Comparison of ENCODE assay signal across 23 cellular contexts in the genomic region with DNA sequence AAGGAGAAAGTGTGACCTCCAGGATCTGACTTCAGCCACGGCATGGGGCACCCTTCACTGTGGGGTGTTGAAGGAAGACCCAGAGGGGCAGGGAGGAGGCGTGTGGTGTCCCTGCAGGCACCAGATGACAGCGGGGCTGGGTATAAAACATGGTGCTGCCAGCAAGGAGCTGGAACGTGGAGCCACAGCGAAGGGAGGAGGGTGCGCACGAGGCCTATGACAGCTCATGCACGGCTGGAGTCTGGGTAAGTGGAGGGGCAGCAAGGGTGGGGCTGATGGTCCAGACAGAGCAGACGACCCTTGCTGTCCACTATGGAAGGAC. TPM values are rescaled to one million over a fixed set of nuclear protein-coding genes. Genes with fewer than 3 reads are reported as not detected.
DNase-seq lines count a peak whose midpoint lies in the region; ATAC-seq, FAIRE-seq and TF ChIP-seq lines count a peak whose summit lies in the region.
"Had no signal": no experiment of that assay in that cellular context is flagged by ENCODE, and none has a peak within 500 bp of the region (broad histone marks: within the 10 kb centered on the region; RNA-seq: fewer than 3 reads in every experiment).

No MANE protein-coding gene starts in this region.

- H3K4me2 ChIP-seq in GM23338 (no peak overlapping the region), H1 (ENCODE audit: insufficient read depth in 1 of 2, low read depth in 2 of 2, low read length in 2 of 2) (no peak overlapping the region)

- POLR2A ChIA-PET in activated CD4-positive, alpha-beta memory T cell treated with anti-CD3 and anti-CD28 coated beads, Interleukin-2, amount 10 ng/mL, durations not matched to agents 7 days and 5 days (lab: Charles Lee), result no interaction called here
- POLR2A ChIA-PET in activated CD4-positive, alpha-beta memory T cell treated with anti-CD3 and anti-CD28 coated beads for 36 hours (lab: Charles Lee), result no interaction called here
- POLR2A ChIA-PET in H1 (lab: Charles Lee; ENCODE audit: partially characterized antibody), result no interaction called here

- H3K9me3 ChIP-seq in H1 (ENCODE audit: insufficient read depth in 2 of 2, low read depth in 1 of 2, low read length in 1 of 2), result peaks cover 68 to 96% of the 10 kb centered on the region in 2 experiments

- no peak overlapping the region for H3K18ac ChIP-seq in H1 (ENCODE audit: extremely low read depth, low read length)

- intact Hi-C loops in activated CD4-positive, alpha-beta memory T cell treated with anti-CD3 and anti-CD28 coated beads for 36 hours (cut with micrococcal nuclease), result no loop called here
- intact Hi-C loops in lower leg skin (cut with DNase I; ENCODE audit: low total_unique reads), result no loop called here

- WGBS in H1 (ENCODE audit: extremely low coverage in 1 of 2, insufficient coverage in 1 of 2, insufficient read length in 1 of 2, insufficient replicate concordance in 2 of 2, low coverage in 1 of 2, low lambda C conversion rate in 2 of 2, missing lambda C conversion rate in 1 of 2), 2 experiments, result 92% methylated on average over 9 of the region's 9 CpGs; no CpG with 5 or more reads in 1 of the 2 experiments
- 93 to 94% methylated on average over 9 of the region's 9 CpGs for WGBS in lower leg skin, 2 donors

- H3K27me3 ChIP-seq in GM23338 (ENCODE audit: insufficient read depth) (no peaks in the 10 kb centered on the region), H1 (replicated peaks in 1 of 4; ENCODE audit: control insufficient read depth in 3 of 4, extremely low read depth in 1 of 4, insufficient read depth in 3 of 4, low read length in 3 of 4) (peaks cover 0 to 2% (median 0%) of the 10 kb centered on the region in 4 experiments; a peak in 1 of 7 replicates)

- 0 out of 2 replicates have a peak, but pooled peaks cover 2% of the 10 kb centered on the region for H3K79me1 ChIP-seq in H1 (ENCODE audit: low read depth, low read length)

- no peak overlapping the region for H3K9ac ChIP-seq in H1 (replicated peaks in 1 of 4; ENCODE audit: extremely low read depth in 1 of 4, low read depth in 3 of 4, low read length in 3 of 4)

- H3K4me3 ChIP-seq in GM23338 (no peak overlapping the region), H1 (ENCODE audit: extremely low read depth in 1 of 4, insufficient read depth in 2 of 4, low read depth in 3 of 4, low read length in 4 of 4) (peak overlapping the region in 2 of 4 experiments; percentile 2 to 31; a peak in 3 of 8 replicates), lower leg skin (ENCODE audit: low read depth, poor library complexity, severe bottlenecking) (no peak overlapping the region)

- peaks cover 3% of the 10 kb centered on the region for H3K4me1 Mint-ChIP-seq in activated CD4-positive, alpha-beta memory T cell treated with anti-CD3 and anti-CD28 coated beads, Interleukin-2, amount 10 ng/mL, durations not matched to agents 7 days and 5 days
- H3K4me1 Mint-ChIP-seq in activated CD4-positive, alpha-beta memory T cell treated with anti-CD3 and anti-CD28 coated beads for 36 hours (ENCODE audit: low read depth), result no peaks in the 10 kb centered on the region
- no peaks in the 10 kb centered on the region; the same call in 2 of the 3 replicates for H3K4me1 Mint-ChIP-seq in GM23338
- no peaks in the 10 kb centered on the region for H3K4me1 Mint-ChIP-seq in osteocyte (ENCODE audit: unreplicated experiment)
- H3K4me1 Mint-ChIP-seq: nephron progenitor cell had no signal

- no peaks in the 10 kb centered on the region for H3K4me1 ChIP-seq in GM23338 (ENCODE audit: insufficient read depth)
- H3K4me1 ChIP-seq in H1 (replicated peaks in 1 of 4; ENCODE audit: control insufficient read depth in 3 of 4, insufficient read depth in 4 of 4, low read length in 3 of 4), result no peaks in the 10 kb centered on the region

- H3K36me3 Mint-ChIP-seq in activated CD4-positive, alpha-beta memory T cell treated with anti-CD3 and anti-CD28 coated beads, Interleukin-2, amount 10 ng/mL, durations not matched to agents 7 days and 5 days (ENCODE audit: low read depth), result peaks cover 11% of the 10 kb centered on the region
- no peaks in the 10 kb centered on the region for H3K36me3 Mint-ChIP-seq in activated CD4-positive, alpha-beta memory T cell treated with anti-CD3 and anti-CD28 coated beads for 36 hours
- H3K36me3 Mint-ChIP-seq in GM23338 (ENCODE audit: low read depth) (peaks cover 73% of the 10 kb centered on the region), osteocyte (ENCODE audit: unreplicated experiment) (peaks cover 33% of the 10 kb centered on the region)
- H3K36me3 Mint-ChIP-seq: activated naive CD8-positive, alpha-beta T cell; IgD-negative memory B cell had no signal

- H4K20me1 ChIP-seq in GM23338 (replicated peaks; ENCODE audit: insufficient read depth) (no peaks in the 10 kb centered on the region), H1 (replicated peaks in 1 of 2; ENCODE audit: control insufficient read depth in 1 of 2, insufficient read depth in 2 of 2, low read length in 2 of 2) (no peaks in the 10 kb centered on the region)

- DNase-seq in activated CD4-positive, alpha-beta memory T cell treated with anti-CD3 and anti-CD28 coated beads, Interleukin-2, amount 10 ng/mL, durations not matched to agents 7 days and 5 days, result no peak
- DNase-seq in activated CD4-positive, alpha-beta memory T cell treated with anti-CD3 and anti-CD28 coated beads for 36 hours, result no peak
- no peak for DNase-seq in GM23338 (ENCODE audit: low spot score)
- no peak for DNase-seq in H1 (ENCODE audit: low read depth in 1 of 2, low spot score in 2 of 2)
- DNase-seq in osteocyte (ENCODE audit: extremely low spot score, unreplicated experiment), result no peak
- DNase-seq in activated CD8-positive, alpha-beta memory T cell treated with anti-CD3 and anti-CD28 coated beads for 24 hours, result no peak
- no peak for DNase-seq in stimulated activated CD4-positive, alpha-beta T cell treated with anti-CD3 and anti-CD28 coated beads, Interleukin-15, amount 100 ng/mL, for 24 hours
- DNase-seq in lower leg skin (ENCODE audit: low spot score in 2 of 2), result no peak
- DNase-seq: NCI-H2029, SHP77 had no signal

- peaks cover 11% of the 10 kb centered on the region for H3K9me3 Mint-ChIP-seq in activated CD4-positive, alpha-beta memory T cell treated with anti-CD3 and anti-CD28 coated beads, Interleukin-2, amount 10 ng/mL, durations not matched to agents 7 days and 5 days
- peaks cover 13% of the 10 kb centered on the region for H3K9me3 Mint-ChIP-seq in activated CD4-positive, alpha-beta memory T cell treated with anti-CD3 and anti-CD28 coated beads for 36 hours
- H3K9me3 Mint-ChIP-seq in GM23338, result peaks cover 85% of the 10 kb centered on the region
- H3K9me3 Mint-ChIP-seq in osteocyte (ENCODE audit: unreplicated experiment), result no peaks in the 10 kb centered on the region

- TF ChIP-seq POLR2A in H1 (IDR thresholded peaks at IDR 0.05; ENCODE audit: control extremely low read depth in 1 of 2, low read depth in 2 of 2, low read length in 2 of 2) (no peak), lower leg skin (IDR thresholded peaks at IDR 0.05) (no peak)

- H3K36me3 ChIP-seq in GM23338 (ENCODE audit: insufficient read depth), result peaks cover 10% of the 10 kb centered on the region; the same call in 1 of the 2 replicates
- H3K36me3 ChIP-seq in H1 (ENCODE audit: control insufficient read depth in 2 of 4, insufficient read depth in 4 of 4, low read length in 3 of 4), result peaks cover 5 to 44% (median 21%) of the 10 kb centered on the region in 4 experiments; a peak in 6 of 8 replicates

- TF ChIP-seq CTCF in GM23338 (conservative IDR thresholded peaks at IDR 0.05; ENCODE audit: low read depth in 2 of 2) (no peak), H1 (IDR thresholded peaks at IDR 0.05; ENCODE audit: control extremely low read depth in 1 of 3, insufficient read depth in 1 of 3, low read depth in 1 of 3, low read length in 3 of 3) (no peak), osteocyte (IDR thresholded peaks at IDR 0.05) (no peak), lower leg skin (IDR thresholded peaks at IDR 0.05) (no peak)

- H3K9me2 ChIP-seq in GM23338 (ENCODE audit: insufficient read depth), result no peaks in the 10 kb centered on the region

- CTCF ChIA-PET in activated CD4-positive, alpha-beta memory T cell treated with anti-CD3 and anti-CD28 coated beads, Interleukin-2, amount 10 ng/mL, durations not matched to agents 7 days and 5 days (lab: Charles Lee), result no interaction called here
- CTCF ChIA-PET in activated CD4-positive, alpha-beta memory T cell treated with anti-CD3 and anti-CD28 coated beads for 36 hours (lab: Charles Lee), result interaction anchor here (0.6 kb wide), 1 partner anchor 135 kb away, joined by 3 read pairs; no protein-coding TSS in a partner anchor
- CTCF ChIA-PET in H1 (lab: Charles Lee; ENCODE audit: partially characterized antibody), result interaction anchor here (1.0 to 1.3 kb wide), 6 partner anchors 8 to 204 kb away, joined by 3 to 7 read pairs (median 4); no protein-coding TSS in a partner anchor

- no peak overlapping the region for H2BK20ac ChIP-seq in H1 (ENCODE audit: low read length)

- no peak overlapping the region for H2BK5ac ChIP-seq in H1 (ENCODE audit: low read depth, low read length)

- H2BK15ac ChIP-seq in H1 (ENCODE audit: low read length), result no peak overlapping the region

- no peak overlapping the region for H4K8ac ChIP-seq in H1 (ENCODE audit: extremely low read depth, insufficient read depth, low read length)

- no peak overlapping the region for H3K4ac ChIP-seq in H1 (replicated peaks; ENCODE audit: insufficient read length, low read depth, low read length)

- H3F3A ChIP-seq in GM23338 (replicated peaks; ENCODE audit: low read depth), result peaks cover 7% of the 10 kb centered on the region; the same call in 1 of the 2 replicates

- H3K56ac ChIP-seq in H1 (replicated peaks; ENCODE audit: insufficient read length, low read depth, low read length), result no peak overlapping the region

- no peak for TF ChIP-seq EP300 in H1 (IDR thresholded peaks at IDR 0.05; ENCODE audit: borderline replicate concordance in 1 of 2, low read depth in 2 of 2, low read length in 2 of 2)

- no peaks in the 10 kb centered on the region for H3K27me3 Mint-ChIP-seq in activated CD4-positive, alpha-beta memory T cell treated with anti-CD3 and anti-CD28 coated beads, Interleukin-2, amount 10 ng/mL, durations not matched to agents 7 days and 5 days
- H3K27me3 Mint-ChIP-seq in activated CD4-positive, alpha-beta memory T cell treated with anti-CD3 and anti-CD28 coated beads for 36 hours, result no peaks in the 10 kb centered on the region
- H3K27me3 Mint-ChIP-seq in GM23338 (ENCODE audit: insufficient read depth, low read depth, poor library complexity) (peaks cover 46% of the 10 kb centered on the region), osteocyte (ENCODE audit: unreplicated experiment) (no peaks in the 10 kb centered on the region)
- H3K27me3 Mint-ChIP-seq: activated naive CD8-positive, alpha-beta T cell; IgD-negative memory B cell; stimulated activated naive CD8-positive, alpha-beta T cell treated with anti-CD3 and anti-CD28 coated beads, Interleukin-15, amount 100 ng/mL, for 72 hours had no signal

- TF ChIP-seq RAD21 in H1 (IDR thresholded peaks at IDR 0.05 in 1 of 2, conservative IDR thresholded peaks at IDR 0.05 in 1 of 2; ENCODE audit: low read depth in 2 of 2, low read length in 2 of 2), result no peak

- H3K4me3 Mint-ChIP-seq in activated CD4-positive, alpha-beta memory T cell treated with anti-CD3 and anti-CD28 coated beads, Interleukin-2, amount 10 ng/mL, durations not matched to agents 7 days and 5 days, result no peak overlapping the region
- H3K4me3 Mint-ChIP-seq in activated CD4-positive, alpha-beta memory T cell treated with anti-CD3 and anti-CD28 coated beads for 36 hours, result no peak overlapping the region
- H3K4me3 Mint-ChIP-seq in GM23338, result peak overlapping the region; percentile 36; the same call in 1 of the 3 replicates
- no peak overlapping the region for H3K4me3 Mint-ChIP-seq in osteocyte (ENCODE audit: unreplicated experiment)
- H3K4me3 Mint-ChIP-seq: activated naive CD8-positive, alpha-beta T cell; brain; dendritic cell treated with granulocyte-macrophage colony-stimulating factor and Interleukin-4, amounts not matched to agents 40 ng/mL and 50 ng/mL, for 4 days; nephron progenitor cell; T-helper 1 cell treated with Interleukin-12 subunit alpha and Interleukin-12 subunit beta and Interleukin-4 antibody, amounts not matched to agents 30 μg/mL and 1 μg/mL, for 36 hours had no signal

- no peak overlapping the region for H4K5ac ChIP-seq in H1 (ENCODE audit: insufficient read length, low read depth, low read length)

- no peak for FAIRE-seq in H1 (lab: Jason Lieb, UNC)
- FAIRE-seq: A204.1 had no signal

- H2AFZ ChIP-seq in GM23338, result no peak overlapping the region
- no peak overlapping the region for H2AFZ ChIP-seq in H1 (ENCODE audit: low read length)

- H4K91ac ChIP-seq in H1 (replicated peaks; ENCODE audit: insufficient read length, low read length), result no peak overlapping the region

- no peaks in the 10 kb centered on the region for H3K23me2 ChIP-seq in H1 (ENCODE audit: low read depth, low read length)

- H3K14ac ChIP-seq in H1 (ENCODE audit: insufficient read length), result no peak overlapping the region

- H3K79me2 ChIP-seq in GM23338 (replicated peaks; ENCODE audit: insufficient read depth) (no peaks in the 10 kb centered on the region), H1 (ENCODE audit: control insufficient read depth in 1 of 2, insufficient read depth in 2 of 2, low read length in 2 of 2) (no peaks in the 10 kb centered on the region)

- H3K27ac ChIP-seq in GM23338 (ENCODE audit: low read depth) (no peak overlapping the region), H1 (ENCODE audit: low read depth, low read length) (no peak overlapping the region)

- H2BK12ac ChIP-seq in H1 (ENCODE audit: low read depth, low read length), result no peak overlapping the region

- no peak overlapping the region for H2BK120ac ChIP-seq in H1 (replicated peaks; ENCODE audit: low read depth, low read length)

- no peak overlapping the region for H3K23ac ChIP-seq in H1 (ENCODE audit: insufficient read length)

- peak overlapping the region; percentile 31 for H3K27ac Mint-ChIP-seq in activated CD4-positive, alpha-beta memory T cell treated with anti-CD3 and anti-CD28 coated beads, Interleukin-2, amount 10 ng/mL, durations not matched to agents 7 days and 5 days
- no peak overlapping the region for H3K27ac Mint-ChIP-seq in activated CD4-positive, alpha-beta memory T cell treated with anti-CD3 and anti-CD28 coated beads for 36 hours
- H3K27ac Mint-ChIP-seq in GM23338, result no peak overlapping the region
- H3K27ac Mint-ChIP-seq in osteocyte (ENCODE audit: unreplicated experiment), result peak overlapping the region; percentile 47
- H3K27ac Mint-ChIP-seq: activated naive CD8-positive, alpha-beta T cell; dendritic cell treated with granulocyte-macrophage colony-stimulating factor and Interleukin-4, amounts not matched to agents 40 ng/mL and 50 ng/mL, for 4 days; nephron progenitor cell; T-helper 1 cell treated with Interleukin-12 subunit alpha and Interleukin-12 subunit beta and Interleukin-4 antibody, amounts not matched to agents 30 μg/mL and 1 μg/mL, for 36 hours had no signal

- no peak overlapping the region for H2AK5ac ChIP-seq in H1 (ENCODE audit: low read depth, low read length)

- ATAC-seq in GM23338, result no peak
- ATAC-seq: stimulated activated naive CD8-positive, alpha-beta T cell treated with anti-CD3 and anti-CD28 coated beads, Interleukin-15, amount 100 ng/mL, for 72 hours had no signal

RNA-seq across cellular contexts. Expression of a gene that starts 27.8 kb away (rescaled TPM):
- total RNA-seq in activated CD4-positive, alpha-beta memory T cell treated with anti-CD3 and anti-CD28 coated beads, Interleukin-2, amount 10 ng/mL, durations not matched to agents 7 days and 5 days, result not detected
- total RNA-seq in activated CD4-positive, alpha-beta memory T cell treated with anti-CD3 and anti-CD28 coated beads for 36 hours, result not detected
- total RNA-seq in GM23338 (2014; rRNA removed; shearing (Covaris generic)), result not detected in 2 replicates
- polyA plus RNA-seq in GM23338 (2016; fragmentation: Nextera tagmentation; extraction: Ambion mirVana) (not detected in 2 replicates), H1 (2011; rRNA removed) (not detected in 2 replicates)
- total RNA-seq in H1 (2021; fragmentation: NEBNext Ultra II Directional; extraction: Animal tissue kit (Norgen Biotek cat#: 25700)), result not detected in 2 replicates
- polyA plus RNA-seq in H1 (2011; cell fraction: cytosol; rRNA removed), result not detected
- polyA plus RNA-seq in H1 (2011; cell fraction: nucleus; rRNA removed), result not detected
- polyA plus RNA-seq in H1 (2012, experiment 1 of 2), result not detected in 4 replicates
- polyA plus RNA-seq in H1 (2012, experiment 2 of 2), result not detected
- not detected for polyA plus RNA-seq in H1 (2013, experiment 1 of 2)
- not detected for polyA plus RNA-seq in H1 (2013, experiment 2 of 2)
- polyA minus RNA-seq in H1 (2011; rRNA and poly(A)+ RNA removed), result not detected in 2 replicates
- not detected for polyA minus RNA-seq in H1 (2011; cell fraction: cytosol; rRNA and poly(A)+ RNA removed)
- polyA minus RNA-seq in H1 (2011; cell fraction: nucleus; rRNA and poly(A)+ RNA removed), result not detected
- total RNA-seq in osteocyte (not detected in 2 replicates), lower leg skin (not detected)
- total RNA-seq: epithelial cell of proximal tubule, mesenteric fat pad, NCI-H460, renal cortical epithelial cell, urinary bladder had no signal
- polyA plus RNA-seq: IgD-negative memory B cell, urinary bladder had no signal

Comparison
In these comparisons a context has a peak if more than half of its experiments do, and no peak if none do; other contexts are left out.
1. H3K27ac Mint-ChIP-seq: peak in activated CD4-positive, alpha-beta memory T cell treated with anti-CD3 and anti-CD28 coated beads, Interleukin-2, amount 10 ng/mL, durations not matched to agents 7 days and 5 days (single experiment) and osteocyte (single experiment); none in activated CD4-positive, alpha-beta memory T cell treated with anti-CD3 and anti-CD28 coated beads for 36 hours (single experiment) and GM23338 (single experiment).